1 cellular context compared by ENCODE assay signal in the genomic region with DNA sequence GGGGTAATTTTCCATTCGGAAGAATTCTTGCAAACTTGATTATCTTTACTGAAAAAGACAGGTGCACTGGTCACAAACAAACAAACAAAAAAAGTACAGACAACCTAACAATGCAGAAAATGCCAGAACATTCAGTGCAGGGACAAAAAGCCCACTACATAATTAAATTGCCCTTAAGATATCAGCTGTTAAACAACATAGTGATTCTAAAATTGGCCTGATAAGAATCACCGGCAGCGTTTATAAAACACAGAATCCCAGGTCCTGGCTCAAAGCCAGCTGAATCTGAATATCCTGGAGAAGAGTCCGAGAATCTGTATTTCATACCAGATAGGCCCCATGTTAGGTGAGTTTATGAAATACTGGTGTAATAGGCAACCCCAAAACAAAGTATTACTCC.
TF ChIP-seq lines count a peak whose summit lies in the region.

No MANE protein-coding gene starts in this region.

TF ChIP-seq in GM23338, 12 proteins besides CTCF, POLR2A, EP300 and RAD21 (continued from another document):
- TF ChIP-seq, protein P1, sequence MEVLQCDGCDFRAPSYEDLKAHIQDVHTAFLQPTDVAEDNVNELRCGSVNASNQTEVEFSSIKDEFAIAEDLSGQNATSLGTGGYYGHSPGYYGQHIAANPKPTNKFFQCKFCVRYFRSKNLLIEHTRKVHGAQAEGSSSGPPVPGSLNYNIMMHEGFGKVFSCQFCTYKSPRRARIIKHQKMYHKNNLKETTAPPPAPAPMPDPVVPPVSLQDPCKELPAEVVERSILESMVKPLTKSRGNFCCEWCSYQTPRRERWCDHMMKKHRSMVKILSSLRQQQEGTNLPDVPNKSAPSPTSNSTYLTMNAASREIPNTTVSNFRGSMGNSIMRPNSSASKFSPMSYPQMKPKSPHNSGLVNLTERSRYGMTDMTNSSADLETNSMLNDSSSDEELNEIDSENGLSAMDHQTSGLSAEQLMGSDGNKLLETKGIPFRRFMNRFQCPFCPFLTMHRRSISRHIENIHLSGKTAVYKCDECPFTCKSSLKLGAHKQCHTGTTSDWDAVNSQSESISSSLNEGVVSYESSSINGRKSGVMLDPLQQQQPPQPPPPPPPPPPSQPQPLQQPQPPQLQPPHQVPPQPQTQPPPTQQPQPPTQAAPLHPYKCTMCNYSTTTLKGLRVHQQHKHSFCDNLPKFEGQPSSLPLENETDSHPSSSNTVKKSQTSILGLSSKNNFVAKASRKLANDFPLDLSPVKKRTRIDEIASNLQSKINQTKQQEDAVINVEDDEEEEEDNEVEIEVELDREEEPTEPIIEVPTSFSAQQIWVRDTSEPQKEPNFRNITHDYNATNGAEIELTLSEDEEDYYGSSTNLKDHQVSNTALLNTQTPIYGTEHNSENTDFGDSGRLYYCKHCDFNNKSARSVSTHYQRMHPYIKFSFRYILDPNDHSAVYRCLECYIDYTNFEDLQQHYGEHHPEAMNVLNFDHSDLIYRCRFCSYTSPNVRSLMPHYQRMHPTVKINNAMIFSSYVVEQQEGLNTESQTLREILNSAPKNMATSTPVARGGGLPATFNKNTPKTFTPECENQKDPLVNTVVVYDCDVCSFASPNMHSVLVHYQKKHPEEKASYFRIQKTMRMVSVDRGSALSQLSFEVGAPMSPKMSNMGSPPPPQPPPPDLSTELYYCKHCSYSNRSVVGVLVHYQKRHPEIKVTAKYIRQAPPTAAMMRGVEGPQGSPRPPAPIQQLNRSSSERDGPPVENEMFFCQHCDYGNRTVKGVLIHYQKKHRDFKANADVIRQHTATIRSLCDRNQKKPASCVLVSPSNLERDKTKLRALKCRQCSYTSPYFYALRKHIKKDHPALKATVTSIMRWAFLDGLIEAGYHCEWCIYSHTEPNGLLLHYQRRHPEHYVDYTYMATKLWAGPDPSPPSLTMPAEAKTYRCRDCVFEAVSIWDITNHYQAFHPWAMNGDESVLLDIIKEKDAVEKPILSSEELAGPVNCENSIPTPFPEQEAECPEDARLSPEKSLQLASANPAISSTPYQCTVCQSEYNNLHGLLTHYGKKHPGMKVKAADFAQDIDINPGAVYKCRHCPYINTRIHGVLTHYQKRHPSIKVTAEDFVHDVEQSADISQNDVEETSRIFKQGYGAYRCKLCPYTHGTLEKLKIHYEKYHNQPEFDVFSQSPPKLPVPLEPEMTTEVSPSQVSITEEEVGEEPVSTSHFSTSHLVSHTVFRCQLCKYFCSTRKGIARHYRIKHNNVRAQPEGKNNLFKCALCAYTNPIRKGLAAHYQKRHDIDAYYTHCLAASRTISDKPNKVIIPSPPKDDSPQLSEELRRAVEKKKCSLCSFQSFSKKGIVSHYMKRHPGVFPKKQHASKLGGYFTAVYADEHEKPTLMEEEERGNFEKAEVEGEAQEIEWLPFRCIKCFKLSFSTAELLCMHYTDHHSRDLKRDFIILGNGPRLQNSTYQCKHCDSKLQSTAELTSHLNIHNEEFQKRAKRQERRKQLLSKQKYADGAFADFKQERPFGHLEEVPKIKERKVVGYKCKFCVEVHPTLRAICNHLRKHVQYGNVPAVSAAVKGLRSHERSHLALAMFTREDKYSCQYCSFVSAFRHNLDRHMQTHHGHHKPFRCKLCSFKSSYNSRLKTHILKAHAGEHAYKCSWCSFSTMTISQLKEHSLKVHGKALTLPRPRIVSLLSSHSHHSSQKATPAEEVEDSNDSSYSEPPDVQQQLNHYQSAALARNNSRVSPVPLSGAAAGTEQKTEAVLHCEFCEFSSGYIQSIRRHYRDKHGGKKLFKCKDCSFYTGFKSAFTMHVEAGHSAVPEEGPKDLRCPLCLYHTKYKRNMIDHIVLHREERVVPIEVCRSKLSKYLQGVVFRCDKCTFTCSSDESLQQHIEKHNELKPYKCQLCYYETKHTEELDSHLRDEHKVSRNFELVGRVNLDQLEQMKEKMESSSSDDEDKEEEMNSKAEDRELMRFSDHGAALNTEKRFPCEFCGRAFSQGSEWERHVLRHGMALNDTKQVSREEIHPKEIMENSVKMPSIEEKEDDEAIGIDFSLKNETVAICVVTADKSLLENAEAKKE (CRISPR knock-in tag; IDR thresholded peaks at IDR 0.05) = no peak
- no peak for TF ChIP-seq POLR2AphosphoS5 (IDR thresholded peaks at IDR 0.05; ENCODE audit: low read depth)
- TF ChIP-seq, protein P2, sequence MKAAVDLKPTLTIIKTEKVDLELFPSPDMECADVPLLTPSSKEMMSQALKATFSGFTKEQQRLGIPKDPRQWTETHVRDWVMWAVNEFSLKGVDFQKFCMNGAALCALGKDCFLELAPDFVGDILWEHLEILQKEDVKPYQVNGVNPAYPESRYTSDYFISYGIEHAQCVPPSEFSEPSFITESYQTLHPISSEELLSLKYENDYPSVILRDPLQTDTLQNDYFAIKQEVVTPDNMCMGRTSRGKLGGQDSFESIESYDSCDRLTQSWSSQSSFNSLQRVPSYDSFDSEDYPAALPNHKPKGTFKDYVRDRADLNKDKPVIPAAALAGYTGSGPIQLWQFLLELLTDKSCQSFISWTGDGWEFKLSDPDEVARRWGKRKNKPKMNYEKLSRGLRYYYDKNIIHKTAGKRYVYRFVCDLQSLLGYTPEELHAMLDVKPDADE (IDR thresholded peaks at IDR 0.05) = no peak
TF ChIP-seq in GM23338: peak in this region for 0.
